In genomic region chr18:1522249-1522615, GRCh38 we compare ENCODE assay signal across 21 cellular contexts.
DNase-seq lines count a peak whose midpoint lies in the region; ATAC-seq and TF ChIP-seq lines count a peak whose summit lies in the region.
"Had no signal": no experiment of that assay in that cellular context is flagged by ENCODE, and none has a peak within 500 bp of the region (broad histone marks: within the 10 kb centered on the region; RNA-seq: fewer than 3 reads in every experiment).

No MANE protein-coding gene starts in this region.

- ATAC-seq in PC-3 (peak; percentile 20), HG02938 (IDR thresholded peaks at IDR 0.05; ENCODE audit: unreplicated experiment) (no peak)
- ATAC-seq: HCT116 had no signal

- no peak overlapping the region; the same call in 1 of the 2 replicates for H3K27ac ChIP-seq in KMS-11
- H3K27ac ChIP-seq in PC-3 (ENCODE audit: low read length), result no peak overlapping the region
- H3K27ac ChIP-seq: BLaER1 treated with 17β-estradiol and CSF1 and Interleukin-3, amounts not matched to agents 10 nM and 100 nM; HL-60; SJSA1 had no signal

- TF ChIP-seq CTCF in Caco-2 (IDR thresholded peaks at IDR 0.05; ENCODE audit: insufficient read depth in 1 of 2, low read depth in 1 of 2, low read length in 1 of 2, severe bottlenecking in 1 of 2, unreplicated experiment in 1 of 2) (no peak), KMS-11 (conservative IDR thresholded peaks at IDR 0.05; ENCODE audit: low read depth, low read length) (no peak), PC-3 (conservative IDR thresholded peaks at IDR 0.05; ENCODE audit: low read depth, low read length) (no peak), type B pancreatic cell (conservative IDR thresholded peaks at IDR 0.05) (no peak)

- H3K9me3 Mint-ChIP-seq in Caco-2 (ENCODE audit: unreplicated experiment) (no peaks in the 10 kb centered on the region), type B pancreatic cell (no peaks in the 10 kb centered on the region)
- H3K9me3 Mint-ChIP-seq: CD4-positive, alpha-beta T cell had no signal

- H3K9ac ChIP-seq in KMS-11 (no peak overlapping the region; the same call in 1 of the 2 replicates), PC-3 (ENCODE audit: low read length) (no peak overlapping the region)
- H3K9ac ChIP-seq: BLaER1 treated with 17β-estradiol and CSF1 and Interleukin-3, amounts not matched to agents 10 nM and 100 nM had no signal

- H3K36me3 Mint-ChIP-seq in Caco-2 (ENCODE audit: insufficient read depth, unreplicated experiment), result no peaks in the 10 kb centered on the region
- H3K36me3 Mint-ChIP-seq in type B pancreatic cell, result no peaks in the 10 kb centered on the region

- no peaks in the 10 kb centered on the region for H3K36me3 ChIP-seq in Caco-2 (ENCODE audit: control insufficient read depth, insufficient read depth, low read length)
- no peaks in the 10 kb centered on the region for H3K36me3 ChIP-seq in KMS-11 (ENCODE audit: insufficient read depth)
- H3K36me3 ChIP-seq in PC-3 (ENCODE audit: low read depth, low read length), result no peaks in the 10 kb centered on the region
- H3K36me3 ChIP-seq: BLaER1 treated with 17β-estradiol and CSF1 and Interleukin-3, amounts not matched to agents 10 nM and 100 nM; SJSA1 had no signal

- BruUV-seq in Caco-2 (replicated peaks; lab: Mats Ljungman, UMichigan), result no TSS peak
- BruUV-seq in PC-3 (replicated peaks; lab: Mats Ljungman, UMichigan), result no TSS peak

- H2AFZ ChIP-seq in KMS-11 (ENCODE audit: low read depth), result peak overlapping the region; percentile 52; the same call in 1 of the 2 replicates
- peak overlapping the region; percentile 85 for H2AFZ ChIP-seq in PC-3 (ENCODE audit: low read length)

- no peak overlapping the region for H3K4me3 ChIP-seq in Caco-2 (ENCODE audit: low read depth, low read length)
- no peak overlapping the region for H3K4me3 ChIP-seq in KMS-11 (IDR thresholded peaks at IDR 0.05; ENCODE audit: insufficient read depth, low read depth, low read length)
- H3K4me3 ChIP-seq in PC-3 (ENCODE audit: low read length), result peak overlapping the region; percentile 49; the same call in 1 of the 2 replicates
- H3K4me3 ChIP-seq: BLaER1 treated with 17β-estradiol and CSF1 and Interleukin-3, amounts not matched to agents 10 nM and 100 nM; SJSA1 had no signal

- no peaks in the 10 kb centered on the region for H3F3A ChIP-seq in PC-3 (ENCODE audit: low read length, unreplicated experiment)

- CTCF ChIA-PET in Caco-2 (lab: Charles Lee) (no interaction called here), PC-3 (lab: Charles Lee) (no interaction called here)

- H3K4me1 ChIP-seq in Caco-2 (no peaks in the 10 kb centered on the region), KMS-11 (ENCODE audit: low read depth, poor library complexity, severe bottlenecking) (no peaks in the 10 kb centered on the region), PC-3 (ENCODE audit: insufficient read depth, low read length) (no peaks in the 10 kb centered on the region; the same call in 1 of the 2 replicates)
- H3K4me1 ChIP-seq: BLaER1 treated with 17β-estradiol and CSF1 and Interleukin-3, amounts not matched to agents 10 nM and 100 nM; SJSA1 had no signal

- H3K4me2 ChIP-seq in KMS-11 (no peak overlapping the region), PC-3 (ENCODE audit: low read length) (peak overlapping the region; percentile 63)
- H3K4me2 ChIP-seq: BLaER1 treated with 17β-estradiol and CSF1 and Interleukin-3, amounts not matched to agents 10 nM and 100 nM had no signal

- H3K27me3 ChIP-seq in Caco-2 (replicated peaks; ENCODE audit: control insufficient read depth, insufficient read depth, low read length), result no peaks in the 10 kb centered on the region
- no peaks in the 10 kb centered on the region for H3K27me3 ChIP-seq in KMS-11 (ENCODE audit: insufficient read depth, low read depth)
- no peaks in the 10 kb centered on the region for H3K27me3 ChIP-seq in PC-3 (ENCODE audit: low read length)
- H3K27me3 ChIP-seq: BLaER1 treated with 17β-estradiol and CSF1 and Interleukin-3, amounts not matched to agents 10 nM and 100 nM; SJSA1 had no signal

- H3K79me2 ChIP-seq in KMS-11 (ENCODE audit: insufficient read depth, low read depth), result no peaks in the 10 kb centered on the region
- H3K79me2 ChIP-seq in PC-3 (ENCODE audit: low read length), result no peaks in the 10 kb centered on the region

- H3K4me1 Mint-ChIP-seq in Caco-2 (ENCODE audit: low read depth, unreplicated experiment), result no peaks in the 10 kb centered on the region
- H3K4me1 Mint-ChIP-seq in type B pancreatic cell (ENCODE audit: unreplicated experiment), result no peaks in the 10 kb centered on the region

- intact Hi-C loops in Caco-2 (cut with micrococcal nuclease; ENCODE audit: unreplicated experiment) (no loop called here), PC-3 (cut with micrococcal nuclease) (no loop called here)

- H3K4me3 Mint-ChIP-seq in Caco-2 (ENCODE audit: unreplicated experiment), result peak overlapping the region; percentile 76
- peak overlapping the region; percentile 78 for H3K4me3 Mint-ChIP-seq in type B pancreatic cell
- H3K4me3 Mint-ChIP-seq: CD4-positive, alpha-beta T cell had no signal

- H3K9me2 ChIP-seq in PC-3 (replicated peaks; ENCODE audit: low read length), result no peaks in the 10 kb centered on the region

- peak overlapping the region; percentile 58 for H3K27ac Mint-ChIP-seq in Caco-2 (ENCODE audit: unreplicated experiment)
- peak overlapping the region; percentile 43 for H3K27ac Mint-ChIP-seq in type B pancreatic cell
- H3K27ac Mint-ChIP-seq: CD4-positive, alpha-beta T cell had no signal

- H3K9me3 ChIP-seq in Caco-2, result no peaks in the 10 kb centered on the region
- 0 out of 2 replicates have a peak, but pooled peaks cover 3% of the 10 kb centered on the region for H3K9me3 ChIP-seq in PC-3 (ENCODE audit: low read length)
- H3K9me3 ChIP-seq: BLaER1 treated with 17β-estradiol and CSF1 and Interleukin-3, amounts not matched to agents 10 nM and 100 nM; SJSA1 had no signal

- no peaks in the 10 kb centered on the region for H3K27me3 Mint-ChIP-seq in Caco-2 (ENCODE audit: insufficient read depth, unreplicated experiment)
- no peaks in the 10 kb centered on the region for H3K27me3 Mint-ChIP-seq in type B pancreatic cell
- H3K27me3 Mint-ChIP-seq: CD4-positive, alpha-beta T cell had no signal

- DNase-seq in Caco-2 (no peak), PC-3 (no peak), type B pancreatic cell (ENCODE audit: extremely low spot score, unreplicated experiment) (no peak), mesenteric fat pad (ENCODE audit: low spot score) (no peak), NCI-H1092 (lab: John Stamatoyannopoulos, UW) (no peak)
- DNase-seq: CD4-positive, alpha-beta T cell; DMS79 treated with DMSO at 0.1 percent for 48 hours; Kasumi-1; NCI-H1694; NCI-H2227 treated with DMSO at 0.1 percent for 48 hours; NCI-H510A treated with DMSO at 0.1 percent for 48 hours; NCI-H774; Right ventricle myocardium superior; RPMI8226; T-helper 1 cell had no signal

- H4K20me1 ChIP-seq in KMS-11 (ENCODE audit: insufficient read depth), result no peaks in the 10 kb centered on the region
- H4K20me1 ChIP-seq in PC-3 (ENCODE audit: low read length), result no peaks in the 10 kb centered on the region
- H4K20me1 ChIP-seq: BLaER1 treated with 17β-estradiol and CSF1 and Interleukin-3, amounts not matched to agents 10 nM and 100 nM had no signal

- POLR2A ChIA-PET in Caco-2 (lab: Charles Lee), result no interaction called here
- POLR2A ChIA-PET in PC-3 (lab: Charles Lee; ENCODE audit: unreplicated experiment), result no interaction called here
